1 cellular context compared by ENCODE assay signal in the genomic region with DNA sequence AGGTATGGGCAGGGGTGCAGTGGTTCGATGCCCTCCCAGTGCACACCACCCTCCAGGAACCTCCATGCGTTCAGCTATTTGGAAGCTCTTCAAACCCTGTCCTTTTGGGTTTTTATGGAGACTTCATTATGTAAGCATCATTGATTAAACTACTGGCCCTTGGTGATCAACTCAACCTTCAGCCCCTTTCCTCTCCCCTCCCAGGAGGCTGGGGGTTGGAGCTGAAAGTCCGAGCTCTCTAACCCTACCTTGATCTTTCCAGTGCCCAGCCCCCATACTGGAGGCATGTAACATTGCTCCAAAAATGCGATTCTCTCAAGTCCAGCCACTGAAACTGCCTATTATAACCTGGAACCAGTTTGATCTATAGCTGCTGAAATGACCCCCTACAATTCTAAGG.
TF ChIP-seq lines count a peak whose summit lies in the region.

No MANE protein-coding gene starts in this region.

TF ChIP-seq in HepG2, 621 proteins besides CTCF, POLR2A, EP300 and RAD21 (continued from another document):
- TF ChIP-seq, protein P1, sequence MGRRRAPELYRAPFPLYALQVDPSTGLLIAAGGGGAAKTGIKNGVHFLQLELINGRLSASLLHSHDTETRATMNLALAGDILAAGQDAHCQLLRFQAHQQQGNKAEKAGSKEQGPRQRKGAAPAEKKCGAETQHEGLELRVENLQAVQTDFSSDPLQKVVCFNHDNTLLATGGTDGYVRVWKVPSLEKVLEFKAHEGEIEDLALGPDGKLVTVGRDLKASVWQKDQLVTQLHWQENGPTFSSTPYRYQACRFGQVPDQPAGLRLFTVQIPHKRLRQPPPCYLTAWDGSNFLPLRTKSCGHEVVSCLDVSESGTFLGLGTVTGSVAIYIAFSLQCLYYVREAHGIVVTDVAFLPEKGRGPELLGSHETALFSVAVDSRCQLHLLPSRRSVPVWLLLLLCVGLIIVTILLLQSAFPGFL (CRISPR knock-in tag; IDR thresholded peaks at IDR 0.05): no peak
- TF ChIP-seq ZNF792 (CRISPR knock-in tag; IDR thresholded peaks at IDR 0.05): no peak
- TF ChIP-seq CBX5 (CRISPR knock-in tag; IDR thresholded peaks at IDR 0.05; ENCODE audit: borderline replicate concordance): no peak
- TF ChIP-seq MED1 (CRISPR knock-in tag; IDR thresholded peaks at IDR 0.05): peak; percentile 76
- no peak for TF ChIP-seq RCOR2 (CRISPR knock-in tag; IDR thresholded peaks at IDR 0.05)
- TF ChIP-seq ETV6 (CRISPR knock-in tag; conservative IDR thresholded peaks at IDR 0.05): no peak
